17 cellular contexts compared by ENCODE assay signal in the genomic region with DNA sequence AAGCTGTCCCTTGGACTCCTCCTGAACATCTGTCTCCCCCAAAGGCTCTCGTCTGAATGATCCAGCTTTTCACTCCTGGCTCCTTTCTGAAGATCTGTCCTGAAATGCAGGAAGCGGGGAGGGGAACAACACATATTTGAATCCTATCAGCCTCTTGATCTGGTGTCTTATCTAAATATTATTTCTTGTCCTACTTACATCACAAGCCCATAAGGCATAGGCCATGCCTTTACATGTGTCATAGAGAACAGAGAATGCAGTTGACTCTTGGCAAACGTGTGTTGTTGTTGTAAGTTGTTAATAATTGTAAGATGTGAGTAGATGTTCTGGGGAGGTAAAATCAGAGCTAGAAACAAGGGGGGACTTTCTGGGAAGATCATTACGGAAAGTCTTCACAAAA. TPM values are rescaled to one million over a fixed set of nuclear protein-coding genes. Genes with fewer than 3 reads are reported as not detected.
DNase-seq lines count a peak whose midpoint lies in the region; ATAC-seq, FAIRE-seq and TF ChIP-seq lines count a peak whose summit lies in the region.
"Had no signal": no experiment of that assay in that cellular context is flagged by ENCODE, and none has a peak within 500 bp of the region (broad histone marks: within the 10 kb centered on the region; RNA-seq: fewer than 3 reads in every experiment).

No MANE protein-coding gene starts in this region.

- H3K4me2 ChIP-seq in mammary epithelial cell (ENCODE audit: insufficient read depth, low read depth, low read length) (no peak overlapping the region), endothelial cell of umbilical vein (ENCODE audit: insufficient read depth, low read length) (no peak overlapping the region)

- H3K4me3 ChIP-seq in mammary epithelial cell (replicated peaks in 1 of 3; ENCODE audit: insufficient read depth in 1 of 3, low read depth in 2 of 3, low read length in 3 of 3): no peak overlapping the region
- no peak overlapping the region for H3K4me3 ChIP-seq in breast epithelium
- no peak overlapping the region for H3K4me3 ChIP-seq in brain microvascular endothelial cell (ENCODE audit: low read depth, low read length)
- H3K4me3 ChIP-seq in endothelial cell of umbilical vein (replicated peaks in 1 of 3; ENCODE audit: insufficient read depth in 1 of 3, low read depth in 1 of 3, low read length in 3 of 3): no peak overlapping the region
- H3K4me3 ChIP-seq: K562 had no signal

- no TSS peak for BruUV-seq in mammary epithelial cell (replicated peaks; lab: Mats Ljungman, UMichigan)
- no TSS peak for BruUV-seq in endothelial cell of umbilical vein (replicated peaks; lab: Mats Ljungman, UMichigan)

- H3K9me3 ChIP-seq in mammary epithelial cell (replicated peaks; ENCODE audit: insufficient read depth, low read length) (no peaks in the 10 kb centered on the region), breast epithelium (no peaks in the 10 kb centered on the region), endothelial cell of umbilical vein (replicated peaks; ENCODE audit: control insufficient read depth, insufficient read depth, low read length) (no peaks in the 10 kb centered on the region)

- in situ Hi-C loops in mammary epithelial cell (cut with MboI; ENCODE audit: low sequenced_read_pairs in 2 of 2) (loop anchor here in 1 of 2 donors (25.0 kb wide), 1 partner anchor 186 kb away; the partner anchor contains the start of gene CTAGE1), brain microvascular endothelial cell (cut with HindIII; ENCODE audit: low pct_ligation_motif_present, low sequenced_read_pairs) (no loop called here)

- FAIRE-seq in endothelial cell of umbilical vein (lab: Jason Lieb, UNC): peak; percentile 38
- FAIRE-seq: H54, K562 had no signal

- ATAC-seq in HG02840 (IDR thresholded peaks at IDR 0.05; ENCODE audit: low FRiP score, unreplicated experiment): no peak
- ATAC-seq: CD8-positive, alpha-beta T cell; HCT116; K562 had no signal

- no peak for TF ChIP-seq POLR2A in breast epithelium (IDR thresholded peaks at IDR 0.05)
- no peak for TF ChIP-seq POLR2A in endothelial cell of umbilical vein (IDR thresholded peaks at IDR 0.05; ENCODE audit: low read depth, low read length)

- POLR2A ChIA-PET in endothelial cell of umbilical vein (lab: Charles Lee): no interaction called here

- no peak overlapping the region for H3K27ac ChIP-seq in mammary epithelial cell (ENCODE audit: insufficient read depth, low read depth, low read length)
- H3K27ac ChIP-seq in breast epithelium: no peak overlapping the region
- H3K27ac ChIP-seq in brain microvascular endothelial cell: no peak overlapping the region
- no peak overlapping the region for H3K27ac ChIP-seq in endothelial cell of umbilical vein (ENCODE audit: insufficient read depth, low read depth, low read length)
- H3K27ac ChIP-seq: 22Rv1, HL-60 had no signal

- no peaks in the 10 kb centered on the region for H3K9me1 ChIP-seq in endothelial cell of umbilical vein (replicated peaks; ENCODE audit: control insufficient read depth, extremely low read depth, insufficient read depth, low read length)

- CTCF ChIA-PET in mammary epithelial cell (lab: Charles Lee; ENCODE audit: low non-redundant PET): no interaction called here
- CTCF ChIA-PET in endothelial cell of umbilical vein (lab: Charles Lee): no interaction called here

- TF ChIP-seq CTCF in mammary epithelial cell (conservative IDR thresholded peaks at IDR 0.05 in 1 of 2, IDR thresholded peaks at IDR 0.05 in 1 of 2; ENCODE audit: extremely low read depth in 1 of 2, insufficient read depth in 1 of 2, low read depth in 1 of 2, low read length in 2 of 2) (no peak), breast epithelium (IDR thresholded peaks at IDR 0.05) (no peak), brain microvascular endothelial cell (IDR thresholded peaks at IDR 0.05; ENCODE audit: low read depth, low read length, missing control alignments) (no peak), endothelial cell of umbilical vein (IDR thresholded peaks at IDR 0.05; ENCODE audit: extremely low read depth in 1 of 2, insufficient read depth in 1 of 2, low read depth in 1 of 2, low read length in 2 of 2) (no peak), GM10266 (IDR thresholded peaks at IDR 0.05; ENCODE audit: control insufficient read depth, insufficient read depth, low read depth, missing control alignments) (no peak)

- H3K27me3 ChIP-seq in mammary epithelial cell (ENCODE audit: insufficient read depth, low read length) (peaks cover 2% of the 10 kb centered on the region), breast epithelium (no peaks in the 10 kb centered on the region), brain microvascular endothelial cell (replicated peaks) (no peaks in the 10 kb centered on the region), endothelial cell of umbilical vein (ENCODE audit: control insufficient read depth in 2 of 2, insufficient read depth in 2 of 2, low read length in 2 of 2) (peaks cover 0 to 2% of the 10 kb centered on the region in 2 experiments)

- H2AFZ ChIP-seq in mammary epithelial cell (ENCODE audit: low read depth, low read length): no peak overlapping the region
- no peak overlapping the region for H2AFZ ChIP-seq in endothelial cell of umbilical vein (ENCODE audit: low read depth, low read length)

- peak; percentile 24 for DNase-seq in mammary epithelial cell
- no peak for DNase-seq in breast epithelium (ENCODE audit: low spot score in 2 of 2)
- peak; percentile 67 for DNase-seq in brain microvascular endothelial cell
- no peak for DNase-seq in endothelial cell of umbilical vein (ENCODE audit: low read depth, low spot score)
- no peak for DNase-seq in NOMO-1 treated with dmso at 0.1 percent for 144 hours (lab: John Stamatoyannopoulos, UW; ENCODE audit: unreplicated experiment)
- DNase-seq in GM10266 (ENCODE audit: extremely low spot score): no peak
- no peak for DNase-seq in amniotic stem cell (lab: John Stamatoyannopoulos, UW)
- DNase-seq: CD8-positive, alpha-beta T cell; DMS153; DMS79 treated with DMSO at 0.1 percent for 48 hours; GF-D8 had no signal

- no peaks in the 10 kb centered on the region for H3K36me3 ChIP-seq in mammary epithelial cell (ENCODE audit: insufficient read depth, low read length)
- no peaks in the 10 kb centered on the region for H3K36me3 ChIP-seq in breast epithelium
- H3K36me3 ChIP-seq in brain microvascular endothelial cell (replicated peaks): no peaks in the 10 kb centered on the region
- no peaks in the 10 kb centered on the region for H3K36me3 ChIP-seq in endothelial cell of umbilical vein (ENCODE audit: control insufficient read depth in 2 of 2, extremely low read depth in 1 of 2, insufficient read depth in 2 of 2, low read length in 2 of 2)

- no peaks in the 10 kb centered on the region for H3K79me2 ChIP-seq in mammary epithelial cell (ENCODE audit: insufficient read depth, low read length)
- H3K79me2 ChIP-seq in endothelial cell of umbilical vein (ENCODE audit: control insufficient read depth, insufficient read depth, low read length): no peaks in the 10 kb centered on the region

- H3K4me1 ChIP-seq in mammary epithelial cell (ENCODE audit: insufficient read depth, low read length) (peaks cover 20% of the 10 kb centered on the region), breast epithelium (no peaks in the 10 kb centered on the region), endothelial cell of umbilical vein (ENCODE audit: control insufficient read depth, extremely low read depth, insufficient read depth, low read length) (peaks cover 8% of the 10 kb centered on the region)

- dilution Hi-C loops in mammary epithelial cell (cut with HindIII; ENCODE audit: low sequenced_read_pairs): no loop called here
- dilution Hi-C loops in endothelial cell of umbilical vein (cut with MboI; ENCODE audit: extremely low pct_ligation_motif_present, low sequenced_read_pairs): no loop called here

- no peaks in the 10 kb centered on the region for H4K20me1 ChIP-seq in mammary epithelial cell (ENCODE audit: insufficient read depth, low read length)
- H4K20me1 ChIP-seq in endothelial cell of umbilical vein (replicated peaks; ENCODE audit: control insufficient read depth, extremely low read depth, insufficient read depth, low read length): no peaks in the 10 kb centered on the region

- H3K9ac ChIP-seq in mammary epithelial cell (ENCODE audit: insufficient read depth, low read length): no peak overlapping the region
- H3K9ac ChIP-seq in endothelial cell of umbilical vein (replicated peaks; ENCODE audit: extremely low read depth, insufficient read depth, low read length): no peak overlapping the region

- 89% methylated on average over 4 of the region's 4 CpGs for WGBS in mammary epithelial cell (ENCODE audit: low coverage, missing lambda C conversion rate)

- intact Hi-C loops in mammary epithelial cell (cut with micrococcal nuclease) (loop anchor here (10.0 kb wide), 1 partner anchor 338 kb away; no protein-coding TSS in a partner anchor), breast epithelium (cut with DNase I; ENCODE audit: low total_unique reads) (no loop called here), endothelial cell of umbilical vein (cut with micrococcal nuclease) (no loop called here)

TF ChIP-seq in endothelial cell of umbilical vein, 7 proteins besides CTCF, POLR2A, EP300 and RAD21:
- no peak for TF ChIP-seq POLR2AphosphoS5 (IDR thresholded peaks at IDR 0.05; ENCODE audit: insufficient read depth, low read depth, low read length)
- no peak for TF ChIP-seq JUN (IDR thresholded peaks at IDR 0.05; ENCODE audit: borderline replicate concordance, insufficient read depth, insufficient read length, low read depth)
- TF ChIP-seq, protein P1, sequence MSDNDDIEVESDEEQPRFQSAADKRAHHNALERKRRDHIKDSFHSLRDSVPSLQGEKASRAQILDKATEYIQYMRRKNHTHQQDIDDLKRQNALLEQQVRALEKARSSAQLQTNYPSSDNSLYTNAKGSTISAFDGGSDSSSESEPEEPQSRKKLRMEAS (IDR thresholded peaks at IDR 0.05; ENCODE audit: insufficient read depth, insufficient read length): no peak

RNA-seq across cellular contexts. Expression of gene GATA6, which starts 57.4 kb away (rescaled TPM):
- total RNA-seq in mammary epithelial cell: 1 to 10 TPM; 1.0 to 3.6 TPM
- 0.62 TPM for polyA plus RNA-seq in mammary epithelial cell
- not detected for polyA minus RNA-seq in mammary epithelial cell
- 10 to 100 TPM in 2 of 3 donors, 1 to 10 TPM in 1; 3.0 to 11.1 (median 11.0) TPM for total RNA-seq in breast epithelium
- total RNA-seq in endothelial cell of umbilical vein: 14.6 and 14.9 TPM in 2 replicates
- 3.9 and 4.1 TPM in 2 replicates for polyA plus RNA-seq in endothelial cell of umbilical vein
- polyA plus RNA-seq in endothelial cell of umbilical vein (2011; cell fraction: cytosol; rRNA removed): 3.5 and 3.7 TPM in 2 replicates
- 7.1 and 10.1 TPM in 2 replicates for polyA plus RNA-seq in endothelial cell of umbilical vein (2011; cell fraction: nucleus; rRNA removed)
- 5.8 and 7.2 TPM in 2 replicates for polyA plus RNA-seq in endothelial cell of umbilical vein (2012)
- polyA minus RNA-seq in endothelial cell of umbilical vein: 2.7 and 3.8 TPM in 2 replicates
- 5.7 TPM for polyA minus RNA-seq in endothelial cell of umbilical vein (2011; cell fraction: cytosol; rRNA and poly(A)+ RNA removed)
- 13.0 and 24.8 TPM in 2 replicates for polyA minus RNA-seq in endothelial cell of umbilical vein (2011; cell fraction: nucleus; rRNA and poly(A)+ RNA removed)

Comparison
In these comparisons a context has a peak if more than half of its experiments do, and no peak if none do; other contexts are left out.
1. DNase-seq: peak in mammary epithelial cell (single experiment) and brain microvascular endothelial cell (single experiment); none in breast epithelium (0 of 2), endothelial cell of umbilical vein (single experiment), NOMO-1 treated with dmso at 0.1 percent for 144 hours (single experiment), GM10266 (single experiment) and amniotic stem cell (single experiment).